17 cellular contexts compared by ENCODE assay signal in the genomic region with DNA sequence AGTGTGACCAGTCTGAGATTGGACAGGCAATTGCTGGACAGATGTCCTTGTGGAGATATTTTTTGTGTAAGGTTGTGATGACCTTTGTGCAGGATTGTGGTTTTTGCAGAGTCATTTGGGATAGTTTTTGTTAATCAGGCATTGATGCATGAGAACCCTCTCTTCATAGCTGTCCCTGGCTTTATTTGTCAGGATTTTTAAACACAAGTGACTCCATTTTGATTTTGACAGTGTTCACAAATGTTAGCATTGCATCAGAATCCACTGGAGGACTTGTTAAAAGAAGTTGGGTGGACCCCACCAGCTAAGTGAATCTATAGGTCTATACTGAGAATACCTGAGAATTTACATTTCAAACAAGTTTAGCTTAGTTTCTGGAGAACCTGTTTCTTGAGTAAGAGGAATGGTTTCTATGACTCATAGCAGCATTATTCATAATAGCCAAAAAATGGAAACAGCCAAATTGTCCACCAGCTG. TPM values are rescaled to one million over a fixed set of nuclear protein-coding genes. Genes with fewer than 3 reads are reported as not detected.
A peak's percentile ranks its signal among the peaks of the same experiment; 100 is the strongest.
DNase-seq lines count a peak whose midpoint lies in the region; ATAC-seq and TF ChIP-seq lines count a peak whose summit lies in the region.
"Had no signal": no experiment of that assay in that cellular context is flagged by ENCODE, and none has a peak within 500 bp of the region (broad histone marks: within the 10 kb centered on the region; RNA-seq: fewer than 3 reads in every experiment).

No MANE protein-coding gene starts in this region.

- TF ChIP-seq EP300 in gastroesophageal sphincter (IDR thresholded peaks at IDR 0.05): no peak

- DNase-seq in MCF 10A (ENCODE audit: unreplicated experiment) (peak; percentile 38), breast epithelium (ENCODE audit: low spot score in 2 of 2) (no peak), NCI-H510A treated with DMSO at 0.1 percent for 48 hours (lab: John Stamatoyannopoulos, UW) (no peak), Calu3 (no peak)
- DNase-seq: DMS 273 treated with DMSO at 0.1 percent for 48 hours, dorsolateral prefrontal cortex, glutamatergic neuron, kidney glomerular epithelial cell, NCI-H1105 treated with DMSO at 0.1 percent for 48 hours, NCI-H524, SIG-M5 had no signal

- H3K4me1 ChIP-seq in breast epithelium (no peaks in the 10 kb centered on the region), OCI-LY3 (ENCODE audit: low read length) (peaks cover 34% of the 10 kb centered on the region), gastroesophageal sphincter (peaks cover 0 to 18% (median 0%) of the 10 kb centered on the region in 3 donors)

- TF ChIP-seq CTCF in MCF 10A (IDR thresholded peaks at IDR 0.05; ENCODE audit: unreplicated experiment): no peak
- TF ChIP-seq CTCF in breast epithelium (IDR thresholded peaks at IDR 0.05): no peak
- no peak for TF ChIP-seq CTCF in OCI-LY3 (IDR thresholded peaks at IDR 0.05; ENCODE audit: low read depth, low read length)
- no peak for TF ChIP-seq CTCF in gastroesophageal sphincter (IDR thresholded peaks at IDR 0.05)
- TF ChIP-seq CTCF in Calu3 (IDR thresholded peaks at IDR 0.05; ENCODE audit: unreplicated experiment): no peak

- BruUV-seq in MCF 10A (replicated peaks; lab: Mats Ljungman, UMichigan) (no TSS peak), Calu3 (replicated peaks; lab: Mats Ljungman, UMichigan) (no TSS peak)

- H4K20me1 ChIP-seq in OCI-LY3 (ENCODE audit: insufficient read depth, low read length): no peaks in the 10 kb centered on the region; the same call in 1 of the 2 replicates

- H3K9ac ChIP-seq in OCI-LY3 (ENCODE audit: low read length): no peak overlapping the region
- H3K9ac ChIP-seq: parathyroid adenoma had no signal

- no peaks in the 10 kb centered on the region for H3K9me3 Mint-ChIP-seq in MCF 10A (ENCODE audit: unreplicated experiment)
- no peaks in the 10 kb centered on the region for H3K9me3 Mint-ChIP-seq in Calu3 (ENCODE audit: low read depth, unreplicated experiment)

- H3K27me3 ChIP-seq in breast epithelium: no peaks in the 10 kb centered on the region
- H3K27me3 ChIP-seq in OCI-LY3 (ENCODE audit: low read depth, low read length): no peaks in the 10 kb centered on the region
- no peaks in the 10 kb centered on the region for H3K27me3 ChIP-seq in gastroesophageal sphincter
- H3K27me3 ChIP-seq: dorsolateral prefrontal cortex had no signal

- POLR2A ChIA-PET in MCF 10A (lab: Yijun Ruan, JAX): interaction anchor here (0.6 to 5.4 kb wide), 3 partner anchors 10 to 187 kb away, joined by 3 to 55 read pairs (median 4); partner anchors contain the start of gene FNTB

- intact Hi-C loops in MCF 10A (cut with micrococcal nuclease) (no loop called here), breast epithelium (cut with DNase I; ENCODE audit: low total_unique reads) (no loop called here), Calu3 (cut with micrococcal nuclease; ENCODE audit: unreplicated experiment) (no loop called here)

- H3K4me1 Mint-ChIP-seq in MCF 10A (ENCODE audit: insufficient read depth, unreplicated experiment) (peaks cover 5% of the 10 kb centered on the region), Calu3 (ENCODE audit: low read depth, unreplicated experiment) (peaks cover 14% of the 10 kb centered on the region)

- H3K27me3 Mint-ChIP-seq in MCF 10A (ENCODE audit: insufficient read depth, unreplicated experiment) (no peaks in the 10 kb centered on the region), Calu3 (ENCODE audit: unreplicated experiment) (no peaks in the 10 kb centered on the region)

- no peak overlapping the region for H2AFZ ChIP-seq in OCI-LY3 (ENCODE audit: low read depth, low read length)
- H2AFZ ChIP-seq: parathyroid adenoma had no signal

- H3K36me3 Mint-ChIP-seq in MCF 10A (ENCODE audit: insufficient read depth, unreplicated experiment) (no peaks in the 10 kb centered on the region), Calu3 (ENCODE audit: insufficient read depth, unreplicated experiment) (no peaks in the 10 kb centered on the region)

- H3K4me3 Mint-ChIP-seq in MCF 10A (ENCODE audit: unreplicated experiment) (no peak overlapping the region), Calu3 (ENCODE audit: low read depth, unreplicated experiment) (no peak overlapping the region)

- H3K9me3 ChIP-seq in breast epithelium (no peaks in the 10 kb centered on the region), OCI-LY3 (ENCODE audit: insufficient read depth, low read length) (no peaks in the 10 kb centered on the region), gastroesophageal sphincter (no peaks in the 10 kb centered on the region)
- H3K9me3 ChIP-seq: HAP-1 had no signal

- peaks cover 28% of the 10 kb centered on the region for H3K79me2 ChIP-seq in OCI-LY3 (ENCODE audit: low read length)

- CTCF ChIA-PET in MCF 10A (lab: Yijun Ruan, JAX) (interaction anchor here (1.2 to 1.7 kb wide), 4 partner anchors 9 to 106 kb away, joined by 3 to 6 read pairs (median 4); no protein-coding TSS in a partner anchor), Calu3 (lab: Charles Lee) (interaction anchor here (1.1 kb wide), 1 partner anchor 11 kb away, joined by 5 read pairs; the partner anchor contains the start of gene FNTB)

- H3K27ac ChIP-seq in breast epithelium (no peak overlapping the region), OCI-LY3 (ENCODE audit: low read length) (no peak overlapping the region), gastroesophageal sphincter (no peak overlapping the region)
- H3K27ac ChIP-seq: parathyroid adenoma had no signal

- TF ChIP-seq POLR2A in breast epithelium (IDR thresholded peaks at IDR 0.05): no peak
- TF ChIP-seq POLR2A in gastroesophageal sphincter (IDR thresholded peaks at IDR 0.05): no peak

- H3K27ac Mint-ChIP-seq in MCF 10A (ENCODE audit: low read depth, unreplicated experiment) (no peak overlapping the region), Calu3 (ENCODE audit: unreplicated experiment) (no peak overlapping the region)

- peak overlapping the region; percentile 18; the same call in 1 of the 2 replicates for H3K4me2 ChIP-seq in OCI-LY3 (ENCODE audit: low read length)

- ATAC-seq in esophagus mucosa: peak; percentile 84
- no peak for ATAC-seq in GM19455 (IDR thresholded peaks at IDR 0.05; ENCODE audit: unreplicated experiment)
- no peak for ATAC-seq in gastroesophageal sphincter

- H3K4me3 ChIP-seq in breast epithelium: no peak overlapping the region
- no peak overlapping the region for H3K4me3 ChIP-seq in OCI-LY3 (ENCODE audit: low read length)
- H3K4me3 ChIP-seq in gastroesophageal sphincter: no peak overlapping the region
- H3K4me3 ChIP-seq: HAP-1 had no signal

- H3K36me3 ChIP-seq in breast epithelium (no peaks in the 10 kb centered on the region), OCI-LY3 (replicated peaks; ENCODE audit: low read depth, low read length) (no peaks in the 10 kb centered on the region), gastroesophageal sphincter (no peaks in the 10 kb centered on the region)

RNA-seq across cellular contexts. Expression of gene FNTB, which starts 11.8 kb away (rescaled TPM):
- 12.2 and 13.1 TPM in 2 replicates for total RNA-seq in MCF 10A (2022)
- total RNA-seq in breast epithelium: 10 to 100 TPM; 15.7 to 22.9 (median 18.9) TPM
- 22.6 TPM for total RNA-seq in esophagus mucosa
- total RNA-seq in gastroesophageal sphincter: 10 to 100 TPM; 12.5 to 22.7 (median 17.2) TPM
- total RNA-seq in Calu3 (2022): 15.0 and 17.6 TPM in 2 replicates

RNA-seq across cellular contexts. Expression of gene RAB15, which starts 26.4 kb away (rescaled TPM):
- total RNA-seq in MCF 10A (2022): 0.28 and 0.66 TPM in 2 replicates
- 10 to 100 TPM in 2 of 3 donors, 1 to 10 TPM in 1; 1.3 to 24.0 (median 17.7) TPM for total RNA-seq in breast epithelium
- 1.8 TPM for total RNA-seq in esophagus mucosa
- 10 to 100 TPM in 1 of 4 donors, 1 to 10 TPM in 3; 2.5 to 10.0 (median 5.6) TPM for total RNA-seq in gastroesophageal sphincter
- 20.7 and 22.8 TPM in 2 replicates for total RNA-seq in Calu3 (2022)

RNA-seq across cellular contexts. Expression of gene GPX2, which starts 55.9 kb away (rescaled TPM):
- total RNA-seq in MCF 10A (2022) (not detected in 2 replicates), breast epithelium (1 to 10 TPM in 2 of 3 donors, not detected in 1; 4.4 to 7.5 TPM), esophagus mucosa (68.1 TPM), gastroesophageal sphincter (10 to 100 TPM in 1 of 4 donors, 1 to 10 TPM in 1, under 1 TPM in 1, not detected in 1; 0.93 to 10.6 (median 1.4) TPM), Calu3 (2022) (188 and 260 TPM in 2 replicates)
